11 cellular contexts compared by ENCODE assay signal in genomic region chr18:72058851-72059250, GRCh38.
"Had no signal": no experiment of that assay in that cellular context is flagged by ENCODE, and none has a peak within 500 bp of the region (broad histone marks: within the 10 kb centered on the region; RNA-seq: fewer than 3 reads in every experiment).

No MANE protein-coding gene starts in this region.

- H3K4me3 ChIP-seq: GM23248, GM23338, HAP-1 had no signal

- H2AFZ ChIP-seq: GM23248, GM23338 had no signal

- DNase-seq: GM23248, GOT3, H7, H9, HCEC 1CT, HFFc6 had no signal

- H3K4me2 ChIP-seq: GM23338 had no signal

- H3K9ac ChIP-seq: GM23248 had no signal

- FAIRE-seq: H1, H54 had no signal

- H3K36me3 ChIP-seq: HAP-1 had no signal

- H3K9me3 ChIP-seq: HAP-1 had no signal

- ATAC-seq: GM23338, HCT116 had no signal

- H3K27ac ChIP-seq: GM23248 had no signal

- H3K4me1 ChIP-seq: HAP-1 had no signal
